ENCODE assay signal across 16 cellular contexts in genomic region chr13:79435549-79435948, GRCh38. TPM values are rescaled to one million over a fixed set of nuclear protein-coding genes. Genes with fewer than 3 reads are reported as not detected.
DNase-seq lines count a peak whose midpoint lies in the region; ATAC-seq, FAIRE-seq and TF ChIP-seq lines count a peak whose summit lies in the region.
"Had no signal": no experiment of that assay in that cellular context is flagged by ENCODE, and none has a peak within 500 bp of the region (broad histone marks: within the 10 kb centered on the region; RNA-seq: fewer than 3 reads in every experiment).

No MANE protein-coding gene starts in this region.

- H3K27me3 ChIP-seq in GM23248 (replicated peaks; ENCODE audit: insufficient read depth) (no peaks in the 10 kb centered on the region), SJSA1 (replicated peaks) (no peaks in the 10 kb centered on the region), small intestine (ENCODE audit: control insufficient read depth in 2 of 2, insufficient read depth in 2 of 2, low read length in 2 of 2) (no peaks in the 10 kb centered on the region)

- no peak for TF ChIP-seq CTCF in epithelial cell of esophagus (IDR thresholded peaks at IDR 0.05; ENCODE audit: insufficient read depth, low read depth, low read length, missing control alignments)

- H3K9me2 ChIP-seq in GM23248 (ENCODE audit: insufficient read depth), result no peaks in the 10 kb centered on the region

- in situ Hi-C loops in GM23248 (cut with MboI), result no loop called here

- no peak overlapping the region for H2AFZ ChIP-seq in GM23248

- peak overlapping the region; percentile 72 for H3K27ac ChIP-seq in GM23248
- peak overlapping the region; percentile 77 for H3K27ac ChIP-seq in SJSA1
- no peak overlapping the region for H3K27ac ChIP-seq in small intestine (ENCODE audit: low read depth in 1 of 2, low read length in 1 of 2)
- H3K27ac ChIP-seq: lower lobe of right lung had no signal

- H3K79me2 ChIP-seq in GM23248 (ENCODE audit: insufficient read depth), result no peaks in the 10 kb centered on the region

- H3K36me3 ChIP-seq in GM23248 (ENCODE audit: low read depth), result no peaks in the 10 kb centered on the region
- H3K36me3 ChIP-seq in SJSA1, result no peaks in the 10 kb centered on the region
- no peaks in the 10 kb centered on the region for H3K36me3 ChIP-seq in small intestine (ENCODE audit: control insufficient read depth in 2 of 2, insufficient read depth in 2 of 2, low read length in 2 of 2)
- H3K36me3 ChIP-seq: lower lobe of right lung had no signal

- H3F3A ChIP-seq in GM23248 (ENCODE audit: insufficient read depth), result peaks cover 26% of the 10 kb centered on the region

- H3K4me1 ChIP-seq in GM23248 (ENCODE audit: insufficient read depth) (peaks cover 21% of the 10 kb centered on the region), SJSA1 (replicated peaks) (peaks cover 24% of the 10 kb centered on the region), small intestine (ENCODE audit: control insufficient read depth in 2 of 2, insufficient read depth in 1 of 2, low read depth in 1 of 2, low read length in 1 of 2) (peaks cover 0 to 2% of the 10 kb centered on the region in 2 donors)
- H3K4me1 ChIP-seq: lower lobe of right lung had no signal

- no peak overlapping the region for H3K4me3 ChIP-seq in GM23248
- H3K4me3 ChIP-seq in SJSA1, result no peak overlapping the region
- H3K4me3 ChIP-seq in epithelial cell of esophagus (ENCODE audit: low read length), result no peak overlapping the region
- no peak overlapping the region for H3K4me3 ChIP-seq in small intestine (ENCODE audit: low read depth in 1 of 2, low read length in 2 of 2)
- H3K4me3 ChIP-seq: lower lobe of right lung had no signal

- H4K20me1 ChIP-seq in GM23248 (ENCODE audit: insufficient read depth), result no peaks in the 10 kb centered on the region

- DNase-seq in GM23248 (peak; percentile 83), SJSA1 (ENCODE audit: low read depth in 1 of 2, low spot score in 2 of 2) (peak in 1 of 2 experiments; percentile 86), epithelial cell of esophagus (ENCODE audit: low read depth) (peak; percentile 26), small intestine (peak; percentile 65), NCI-H345 treated with DMSO at 0.1 percent for 48 hours (lab: John Stamatoyannopoulos, UW; ENCODE audit: unreplicated experiment) (no peak), NCI-H2029 (lab: John Stamatoyannopoulos, UW) (no peak)
- DNase-seq: activated CD4-positive, alpha-beta memory T cell treated with anti-CD3 and anti-CD28 coated beads, Interleukin-2, amount 10 ng/mL, durations not matched to agents 7 days and 5 days; activated effector memory CD4-positive, alpha-beta T cell treated with Interleukin-2 at 50 U/mL for 16 hours; COR-L47; lower lobe of right lung; NCI-H2029 treated with DMSO at 0.1 percent for 48 hours; NCI-H82; SHP77; substantia nigra had no signal

- 3 to 5% methylated on average over 1 of the region's 1 CpG for WGBS in GM23248 (ENCODE audit: low coverage in 1 of 2, low lambda C conversion rate in 2 of 2, missing lambda C conversion rate in 2 of 2), 2 experiments
- 12 to 55% (median 41%) methylated on average over 1 of the region's 1 CpG for WGBS in small intestine, 3 donors

- peak overlapping the region; percentile 86 for H3K4me2 ChIP-seq in GM23248 (ENCODE audit: unreplicated experiment)

- H3K9me3 ChIP-seq in GM23248 (ENCODE audit: low read depth), result no peaks in the 10 kb centered on the region
- no peaks in the 10 kb centered on the region for H3K9me3 ChIP-seq in SJSA1 (replicated peaks)
- no peaks in the 10 kb centered on the region for H3K9me3 ChIP-seq in small intestine (ENCODE audit: control insufficient read depth, low read depth)
- H3K9me3 ChIP-seq: lower lobe of right lung had no signal

- FAIRE-seq in small intestine (lab: Jason Lieb, UNC), result no peak

- ATAC-seq in GM18868 (IDR thresholded peaks at IDR 0.05; ENCODE audit: unreplicated experiment) (no peak), GM21786 (IDR thresholded peaks at IDR 0.05; ENCODE audit: unreplicated experiment) (no peak)
- ATAC-seq: lower lobe of right lung had no signal

- H3K9ac ChIP-seq in GM23248, result no peak overlapping the region; the same call in 1 of the 2 replicates

RNA-seq across cellular contexts. Expression of gene RBM26, which starts 29.5 kb away (rescaled TPM):
- 18.2 and 19.2 TPM in 2 replicates for total RNA-seq in GM23248 (2014; rRNA removed; shearing (Covaris generic))
- 8.3 and 11.1 TPM in 2 replicates for polyA plus RNA-seq in GM23248 (2016; fragmentation: Nextera tagmentation; extraction: Ambion mirVana)
- total RNA-seq in SJSA1 (2014; rRNA removed; shearing (Covaris generic)), result 14.5 and 25.4 TPM in 2 replicates
- 10 to 100 TPM in 2 of 3 donors, 1 to 10 TPM in 1; 7.6 to 14.9 (median 11.0) TPM for polyA plus RNA-seq in small intestine

RNA-seq across cellular contexts. Expression of gene NDFIP2, which starts 45.4 kb away (rescaled TPM):
- total RNA-seq in GM23248 (2014; rRNA removed; shearing (Covaris generic)), result 95.5 and 98.1 TPM in 2 replicates
- polyA plus RNA-seq in GM23248 (2016; fragmentation: Nextera tagmentation; extraction: Ambion mirVana) (109 and 114 TPM in 2 replicates), small intestine (10 to 100 TPM; 34.6 to 59.3 (median 37.0) TPM)
- total RNA-seq in SJSA1 (2014; rRNA removed; shearing (Covaris generic)), result 80.0 and 110 TPM in 2 replicates

Comparison
In these comparisons a context has a peak if more than half of its experiments do, and no peak if none do; other contexts are left out.
1. DNase-seq: peak in GM23248 (single experiment), epithelial cell of esophagus (single experiment) and small intestine (single experiment); none in NCI-H345 treated with DMSO at 0.1 percent for 48 hours (single experiment) and NCI-H2029 (single experiment).
2. H3K27ac ChIP-seq: peak in GM23248 (single experiment) and SJSA1 (single experiment); none in small intestine (0 of 2).